In genomic region chr19:3721131-3721899, GRCh38 we compare ENCODE assay signal across 8 cellular contexts. TPM values are rescaled to one million over a fixed set of nuclear protein-coding genes. Genes with fewer than 3 reads are reported as not detected.
DNase-seq lines count a peak whose midpoint lies in the region; ATAC-seq, FAIRE-seq and TF ChIP-seq lines count a peak whose summit lies in the region.

No MANE protein-coding gene starts in this region.

- H3K9me3 ChIP-seq in AG04450 (ENCODE audit: control insufficient read depth, insufficient read depth, low read length), result peaks cover 7% of the 10 kb centered on the region; the same call in 1 of the 2 replicates
- no peaks in the 10 kb centered on the region for H3K9me3 ChIP-seq in HepG2 (ENCODE audit: low read length)

- no TSS peak for BruUV-seq in HepG2 (replicated peaks; lab: Mats Ljungman, UMichigan)

- ATAC-seq in HepG2 (peak; percentile 65), GM21825 (IDR thresholded peaks at IDR 0.05; ENCODE audit: unreplicated experiment) (no peak)

- WGBS in HepG2 (ENCODE audit: low lambda C conversion rate), result 81% methylated on average over 13 of the region's 47 CpGs

- in situ Hi-C loops in HepG2 (cut with HindIII; ENCODE audit: extremely low pct_ligation_motif_present, low pct_unique_long_range_greater_than_20kb), result no loop called here

- TF ChIP-seq CTCF in AG04450 (IDR thresholded peaks at IDR 0.05; ENCODE audit: low read depth, low read length), result no peak
- TF ChIP-seq CTCF in HepG2 (CRISPR knock-in tag; IDR thresholded peaks at IDR 0.05), result peak; percentile 28

- POLR2A ChIA-PET in AG04450 (lab: Yijun Ruan, JAX) (no interaction called here), HepG2 (lab: Yijun Ruan, JAX) (no interaction called here)

- H3K36me3 ChIP-seq in HepG2 (replicated peaks in 1 of 2; ENCODE audit: control insufficient read depth in 1 of 2, insufficient read depth in 2 of 2, low read length in 2 of 2), result no peaks in the 10 kb centered on the region

- TF ChIP-seq POLR2A in H54 (IDR thresholded peaks at IDR 0.05; ENCODE audit: low read depth, low read length) (no peak), HepG2 (IDR thresholded peaks at IDR 0.05; ENCODE audit: insufficient read depth in 1 of 2, low read depth in 2 of 2, low read length in 2 of 2) (no peak)

- no peaks in the 10 kb centered on the region for H4K20me1 ChIP-seq in HepG2 (ENCODE audit: insufficient read depth, low read length)

- no peak overlapping the region for H3K9ac ChIP-seq in HepG2 (ENCODE audit: insufficient read depth, low read depth, low read length)

- intact Hi-C loops in HepG2 (cut with micrococcal nuclease; ENCODE audit: unreplicated experiment), result no loop called here

- no peak overlapping the region for H2AFZ ChIP-seq in HepG2 (ENCODE audit: low read length)

- no peaks in the 10 kb centered on the region for H3K79me2 ChIP-seq in HepG2 (ENCODE audit: insufficient read depth, low read length)

- no peak for TF ChIP-seq RAD21 in HepG2 (CRISPR knock-in tag; IDR thresholded peaks at IDR 0.05)

- FAIRE-seq in H54 (lab: Jason Lieb, UNC), result no peak
- FAIRE-seq in HepG2 (lab: Jason Lieb, UNC), result no peak

- DNase-seq in AG04450 (ENCODE audit: low read depth, low spot score) (peak; percentile 44), H54 (ENCODE audit: insufficient read length, low spot score) (peak; percentile 83), NCI-H460 (ENCODE audit: extremely low read depth, low read depth) (peak; percentile 64), dedifferentiated amniotic fluid mesenchymal stem cell (ENCODE audit: extremely low spot score) (peak; percentile 62), HepG2 (ENCODE audit: low spot score) (peak; percentile 59)
- DNase-seq in activated CD4-positive, alpha-beta T cell treated with anti-CD3 and anti-CD28 coated beads, Interleukin-2, amount 50 U/mL, for 4 hours, result peak; percentile 88 to 91
- peak; percentile 87 to 88 for DNase-seq in stimulated activated CD4-positive, alpha-beta T cell treated with anti-CD3 and anti-CD28 coated beads, Interleukin-4, amount 100 ng/mL, for 48 hours (ENCODE audit: low read depth in 2 of 2)

- H3K4me3 ChIP-seq in AG04450 (ENCODE audit: low read depth, low read length) (no peak overlapping the region), HepG2 (replicated peaks in 1 of 3; ENCODE audit: insufficient read depth in 1 of 3, low read depth in 2 of 3, low read length in 3 of 3) (no peak overlapping the region)

- CTCF ChIA-PET in AG04450 (lab: Charles Lee) (interaction anchor here (0.7 kb wide), 1 partner anchor 209 kb away, joined by 7 read pairs; no protein-coding TSS in a partner anchor), HepG2 (lab: Yijun Ruan, JAX; ENCODE audit: low intra/inter-chr PET ratio, low total read pairs) (no interaction called here)

- no peak overlapping the region; the same call in 1 of the 2 replicates for H3K4me2 ChIP-seq in HepG2 (ENCODE audit: low read depth, low read length)

- peaks cover 30% of the 10 kb centered on the region for H3K4me1 ChIP-seq in HepG2 (ENCODE audit: insufficient read depth, low read length)

- TF ChIP-seq EP300 in HepG2 (IDR thresholded peaks at IDR 0.05; ENCODE audit: low read depth in 2 of 2, low read length in 2 of 2) (peak in 1 of 2 experiments; percentile 25; a peak in 1 of 4 replicates), HepG2 (CRISPR knock-in tag; IDR thresholded peaks at IDR 0.05; ENCODE audit: borderline replicate concordance) (no peak)

- H3K27ac ChIP-seq in AG04450 (ENCODE audit: low read depth, low read length) (no peak overlapping the region), HepG2 (ENCODE audit: extremely low read length, insufficient read depth, low read length) (no peak overlapping the region)

- H3K27me3 ChIP-seq in AG04450 (ENCODE audit: control insufficient read depth, insufficient read depth, low read length) (peaks cover 27% of the 10 kb centered on the region), HepG2 (ENCODE audit: control insufficient read depth in 1 of 2, insufficient read depth in 2 of 2, low read length in 2 of 2) (no peaks in the 10 kb centered on the region; a peak in 1 of 5 replicates)

RNA-seq across cellular contexts. Expression of gene TJP3, which starts 13.1 kb away (rescaled TPM):
- polyA plus RNA-seq in AG04450 (2011; rRNA removed) (not detected in 2 replicates), HepG2 (2011; rRNA removed) (2.3 and 3.3 TPM in 2 replicates)
- not detected in 2 replicates for polyA minus RNA-seq in AG04450 (2011; rRNA and poly(A)+ RNA removed)
- 0.69 and 0.98 TPM in 2 replicates for total RNA-seq in NCI-H460 (2014; rRNA removed; shearing (Covaris generic))
- polyA plus RNA-seq in NCI-H460 (2014; cell fraction: nucleus; rRNA removed), result 0.71 and 0.91 TPM in 2 replicates
- 20.6 and 21.5 TPM in 2 replicates for total RNA-seq in HepG2 (2016; rRNA removed; fragmentation: Illumina TruSeq; extraction: Trizol)
- total RNA-seq in HepG2 (2016; cell fraction: cytosol; rRNA removed; fragmentation: Illumina TruSeq; extraction: Trizol; ENCODE audit: low read depth), result 4.8 and 6.1 TPM in 2 replicates
- total RNA-seq in HepG2 (2016; cell fraction: insoluble cytoplasmic fraction; rRNA removed; fragmentation: Illumina TruSeq; extraction: Trizol), result 12.8 and 26.0 TPM in 2 replicates
- 6.5 and 7.3 TPM in 2 replicates for total RNA-seq in HepG2 (2016; cell fraction: membrane; rRNA removed; fragmentation: Illumina TruSeq; extraction: Trizol)
- total RNA-seq in HepG2 (2016; cell fraction: nucleus; rRNA removed; fragmentation: Illumina TruSeq; extraction: Trizol), result 21.9 and 26.6 TPM in 2 replicates
- 0.60 and 0.95 TPM in 2 replicates for polyA plus RNA-seq in HepG2 (2011; cell fraction: cytosol; rRNA removed)
- polyA plus RNA-seq in HepG2 (2011; cell fraction: nucleus; rRNA removed), result 7.0 and 7.9 TPM in 2 replicates
- 5.3 and 9.8 TPM in 2 replicates for polyA plus RNA-seq in HepG2 (2012)
- polyA plus RNA-seq in HepG2 (2016; cell fraction: cytosol; fragmentation: Illumina TruSeq; extraction: Trizol; ENCODE audit: low read depth), result 1.8 and 2.4 TPM in 2 replicates
- polyA plus RNA-seq in HepG2 (2016; cell fraction: insoluble cytoplasmic fraction; fragmentation: Illumina TruSeq; extraction: Trizol; ENCODE audit: low read depth), result 14.4 and 15.0 TPM in 2 replicates
- polyA plus RNA-seq in HepG2 (2016; cell fraction: membrane; fragmentation: Illumina TruSeq; extraction: Trizol; ENCODE audit: low read depth), result 3.0 and 3.4 TPM in 2 replicates
- polyA plus RNA-seq in HepG2 (2016; cell fraction: nucleus; fragmentation: Illumina TruSeq; extraction: Trizol; ENCODE audit: insufficient read depth, low read depth), result 30.0 and 33.5 TPM in 2 replicates
- 4.2 and 4.7 TPM in 2 replicates for polyA minus RNA-seq in HepG2 (2011; rRNA and poly(A)+ RNA removed; ENCODE audit: low replicate concordance)
- polyA minus RNA-seq in HepG2 (2011; cell fraction: cytosol; rRNA and poly(A)+ RNA removed), result 4.5 and 6.3 TPM in 2 replicates
- 3.5 and 6.6 TPM in 2 replicates for polyA minus RNA-seq in HepG2 (2011; cell fraction: nucleus; rRNA and poly(A)+ RNA removed)

RNA-seq across cellular contexts. Expression of gene PIP5K1C, which starts 21.0 kb away (rescaled TPM):
- polyA plus RNA-seq in AG04450 (2011; rRNA removed) (10.3 and 17.2 TPM in 2 replicates), HepG2 (2011; rRNA removed) (3.6 and 4.8 TPM in 2 replicates)
- polyA minus RNA-seq in AG04450 (2011; rRNA and poly(A)+ RNA removed), result 30.0 and 51.9 TPM in 2 replicates
- 6.2 and 6.8 TPM in 2 replicates for total RNA-seq in NCI-H460 (2014; rRNA removed; shearing (Covaris generic))
- 4.7 and 5.3 TPM in 2 replicates for polyA plus RNA-seq in NCI-H460 (2014; cell fraction: nucleus; rRNA removed)
- total RNA-seq in HepG2 (2016; rRNA removed; fragmentation: Illumina TruSeq; extraction: Trizol), result 4.3 and 5.2 TPM in 2 replicates
- total RNA-seq in HepG2 (2016; cell fraction: cytosol; rRNA removed; fragmentation: Illumina TruSeq; extraction: Trizol; ENCODE audit: low read depth), result 7.1 TPM in 2 replicates
- total RNA-seq in HepG2 (2016; cell fraction: insoluble cytoplasmic fraction; rRNA removed; fragmentation: Illumina TruSeq; extraction: Trizol), result 3.5 and 4.4 TPM in 2 replicates
- total RNA-seq in HepG2 (2016; cell fraction: membrane; rRNA removed; fragmentation: Illumina TruSeq; extraction: Trizol), result 6.2 and 6.4 TPM in 2 replicates
- 3.7 and 4.3 TPM in 2 replicates for total RNA-seq in HepG2 (2016; cell fraction: nucleus; rRNA removed; fragmentation: Illumina TruSeq; extraction: Trizol)
- 1.9 and 2.3 TPM in 2 replicates for polyA plus RNA-seq in HepG2 (2011; cell fraction: cytosol; rRNA removed)
- polyA plus RNA-seq in HepG2 (2011; cell fraction: nucleus; rRNA removed), result 11.5 and 14.0 TPM in 2 replicates
- polyA plus RNA-seq in HepG2 (2012), result 6.4 and 8.6 TPM in 2 replicates
- polyA plus RNA-seq in HepG2 (2016; cell fraction: cytosol; fragmentation: Illumina TruSeq; extraction: Trizol; ENCODE audit: low read depth), result 0.99 and 1.0 TPM in 2 replicates
- 6.8 and 10.5 TPM in 2 replicates for polyA plus RNA-seq in HepG2 (2016; cell fraction: insoluble cytoplasmic fraction; fragmentation: Illumina TruSeq; extraction: Trizol; ENCODE audit: low read depth)
- 4.0 and 4.6 TPM in 2 replicates for polyA plus RNA-seq in HepG2 (2016; cell fraction: membrane; fragmentation: Illumina TruSeq; extraction: Trizol; ENCODE audit: low read depth)
- 16.9 and 17.1 TPM in 2 replicates for polyA plus RNA-seq in HepG2 (2016; cell fraction: nucleus; fragmentation: Illumina TruSeq; extraction: Trizol; ENCODE audit: insufficient read depth, low read depth)
- 21.9 and 27.3 TPM in 2 replicates for polyA minus RNA-seq in HepG2 (2011; rRNA and poly(A)+ RNA removed; ENCODE audit: low replicate concordance)
- polyA minus RNA-seq in HepG2 (2011; cell fraction: cytosol; rRNA and poly(A)+ RNA removed), result 6.3 and 12.3 TPM in 2 replicates
- polyA minus RNA-seq in HepG2 (2011; cell fraction: nucleus; rRNA and poly(A)+ RNA removed), result 5.9 and 6.3 TPM in 2 replicates

RNA-seq across cellular contexts. Expression of gene APBA3, which starts 40.2 kb away (rescaled TPM):
- polyA plus RNA-seq in AG04450 (2011; rRNA removed), result 5.4 and 9.9 TPM in 2 replicates
- 6.3 and 7.2 TPM in 2 replicates for polyA minus RNA-seq in AG04450 (2011; rRNA and poly(A)+ RNA removed)
- 12.9 and 16.4 TPM in 2 replicates for total RNA-seq in NCI-H460 (2014; rRNA removed; shearing (Covaris generic))
- 46.5 and 49.2 TPM in 2 replicates for polyA plus RNA-seq in NCI-H460 (2014; cell fraction: nucleus; rRNA removed)
- 12.9 and 14.3 TPM in 2 replicates for total RNA-seq in HepG2 (2016; rRNA removed; fragmentation: Illumina TruSeq; extraction: Trizol)
- total RNA-seq in HepG2 (2016; cell fraction: cytosol; rRNA removed; fragmentation: Illumina TruSeq; extraction: Trizol; ENCODE audit: low read depth), result 5.4 and 8.4 TPM in 2 replicates
- total RNA-seq in HepG2 (2016; cell fraction: insoluble cytoplasmic fraction; rRNA removed; fragmentation: Illumina TruSeq; extraction: Trizol), result 12.1 and 15.3 TPM in 2 replicates
- 9.8 and 12.8 TPM in 2 replicates for total RNA-seq in HepG2 (2016; cell fraction: membrane; rRNA removed; fragmentation: Illumina TruSeq; extraction: Trizol)
- 10.6 and 14.8 TPM in 2 replicates for total RNA-seq in HepG2 (2016; cell fraction: nucleus; rRNA removed; fragmentation: Illumina TruSeq; extraction: Trizol)
- 14.2 and 18.7 TPM in 2 replicates for polyA plus RNA-seq in HepG2 (2011; rRNA removed)
- 6.1 and 12.7 TPM in 2 replicates for polyA plus RNA-seq in HepG2 (2011; cell fraction: cytosol; rRNA removed)
- polyA plus RNA-seq in HepG2 (2011; cell fraction: nucleus; rRNA removed), result 76.0 and 85.8 TPM in 2 replicates
- polyA plus RNA-seq in HepG2 (2012), result 6.8 and 9.1 TPM in 2 replicates
- polyA plus RNA-seq in HepG2 (2016; cell fraction: cytosol; fragmentation: Illumina TruSeq; extraction: Trizol; ENCODE audit: low read depth), result 2.7 and 3.6 TPM in 2 replicates
- polyA plus RNA-seq in HepG2 (2016; cell fraction: insoluble cytoplasmic fraction; fragmentation: Illumina TruSeq; extraction: Trizol; ENCODE audit: low read depth), result 9.5 and 10.3 TPM in 2 replicates
- polyA plus RNA-seq in HepG2 (2016; cell fraction: membrane; fragmentation: Illumina TruSeq; extraction: Trizol; ENCODE audit: low read depth), result 6.0 and 6.1 TPM in 2 replicates
- polyA plus RNA-seq in HepG2 (2016; cell fraction: nucleus; fragmentation: Illumina TruSeq; extraction: Trizol; ENCODE audit: insufficient read depth, low read depth), result 28.0 and 28.5 TPM in 2 replicates
- 14.2 and 22.9 TPM in 2 replicates for polyA minus RNA-seq in HepG2 (2011; rRNA and poly(A)+ RNA removed; ENCODE audit: low replicate concordance)
- 7.5 and 7.9 TPM in 2 replicates for polyA minus RNA-seq in HepG2 (2011; cell fraction: cytosol; rRNA and poly(A)+ RNA removed)
- 15.3 and 18.5 TPM in 2 replicates for polyA minus RNA-seq in HepG2 (2011; cell fraction: nucleus; rRNA and poly(A)+ RNA removed)

RNA-seq across cellular contexts. Expression of gene MRPL54, which starts 41.2 kb away (rescaled TPM):
- polyA plus RNA-seq in AG04450 (2011; rRNA removed) (31.2 and 36.9 TPM in 2 replicates), HepG2 (2011; rRNA removed) (36.8 and 37.2 TPM in 2 replicates)
- polyA minus RNA-seq in AG04450 (2011; rRNA and poly(A)+ RNA removed), result 8.2 and 9.8 TPM in 2 replicates
- 35.8 and 40.8 TPM in 2 replicates for total RNA-seq in NCI-H460 (2014; rRNA removed; shearing (Covaris generic))
- 33.9 and 40.5 TPM in 2 replicates for polyA plus RNA-seq in NCI-H460 (2014; cell fraction: nucleus; rRNA removed)
- total RNA-seq in HepG2 (2016; rRNA removed; fragmentation: Illumina TruSeq; extraction: Trizol), result 66.9 and 85.6 TPM in 2 replicates
- total RNA-seq in HepG2 (2016; cell fraction: cytosol; rRNA removed; fragmentation: Illumina TruSeq; extraction: Trizol; ENCODE audit: low read depth), result 36.4 and 42.5 TPM in 2 replicates
- total RNA-seq in HepG2 (2016; cell fraction: insoluble cytoplasmic fraction; rRNA removed; fragmentation: Illumina TruSeq; extraction: Trizol), result 71.3 and 95.8 TPM in 2 replicates
- total RNA-seq in HepG2 (2016; cell fraction: membrane; rRNA removed; fragmentation: Illumina TruSeq; extraction: Trizol), result 34.6 and 39.3 TPM in 2 replicates
- total RNA-seq in HepG2 (2016; cell fraction: nucleus; rRNA removed; fragmentation: Illumina TruSeq; extraction: Trizol), result 17.6 and 22.0 TPM in 2 replicates
- polyA plus RNA-seq in HepG2 (2011; cell fraction: cytosol; rRNA removed), result 49.6 and 71.2 TPM in 2 replicates
- 14.2 and 18.6 TPM in 2 replicates for polyA plus RNA-seq in HepG2 (2011; cell fraction: nucleus; rRNA removed)
- polyA plus RNA-seq in HepG2 (2012), result 22.5 and 27.7 TPM in 2 replicates
- polyA plus RNA-seq in HepG2 (2016; cell fraction: cytosol; fragmentation: Illumina TruSeq; extraction: Trizol; ENCODE audit: low read depth), result 36.7 and 39.3 TPM in 2 replicates
- polyA plus RNA-seq in HepG2 (2016; cell fraction: insoluble cytoplasmic fraction; fragmentation: Illumina TruSeq; extraction: Trizol; ENCODE audit: low read depth), result 81.5 and 84.4 TPM in 2 replicates
- 25.3 and 29.3 TPM in 2 replicates for polyA plus RNA-seq in HepG2 (2016; cell fraction: membrane; fragmentation: Illumina TruSeq; extraction: Trizol; ENCODE audit: low read depth)
- polyA plus RNA-seq in HepG2 (2016; cell fraction: nucleus; fragmentation: Illumina TruSeq; extraction: Trizol; ENCODE audit: insufficient read depth, low read depth), result 29.4 and 38.4 TPM in 2 replicates
- 6.8 and 14.7 TPM in 2 replicates for polyA minus RNA-seq in HepG2 (2011; rRNA and poly(A)+ RNA removed; ENCODE audit: low replicate concordance)
- polyA minus RNA-seq in HepG2 (2011; cell fraction: cytosol; rRNA and poly(A)+ RNA removed), result 6.7 and 10.6 TPM in 2 replicates
- 4.5 and 6.2 TPM in 2 replicates for polyA minus RNA-seq in HepG2 (2011; cell fraction: nucleus; rRNA and poly(A)+ RNA removed)

RNA-seq across cellular contexts. Expression of gene RAX2, which starts 50.7 kb away (rescaled TPM):
- polyA plus RNA-seq in AG04450 (2011; rRNA removed), result not detected in 2 replicates
- polyA minus RNA-seq in AG04450 (2011; rRNA and poly(A)+ RNA removed), result not detected in 2 replicates
- total RNA-seq in NCI-H460 (2014; rRNA removed; shearing (Covaris generic)), result not detected in 2 replicates
- polyA plus RNA-seq in NCI-H460 (2014; cell fraction: nucleus; rRNA removed), result not detected in 2 replicates
- total RNA-seq in HepG2 (2016; rRNA removed; fragmentation: Illumina TruSeq; extraction: Trizol), result not detected in 2 replicates
- total RNA-seq in HepG2 (2016; cell fraction: cytosol; rRNA removed; fragmentation: Illumina TruSeq; extraction: Trizol; ENCODE audit: low read depth), result not detected in 2 replicates
- not detected in 2 replicates for total RNA-seq in HepG2 (2016; cell fraction: insoluble cytoplasmic fraction; rRNA removed; fragmentation: Illumina TruSeq; extraction: Trizol)
- not detected in 2 replicates for total RNA-seq in HepG2 (2016; cell fraction: membrane; rRNA removed; fragmentation: Illumina TruSeq; extraction: Trizol)
- total RNA-seq in HepG2 (2016; cell fraction: nucleus; rRNA removed; fragmentation: Illumina TruSeq; extraction: Trizol), result not detected in 2 replicates
- not detected in 2 replicates for polyA plus RNA-seq in HepG2 (2011; rRNA removed)
- not detected in 2 replicates for polyA plus RNA-seq in HepG2 (2011; cell fraction: cytosol; rRNA removed)
- polyA plus RNA-seq in HepG2 (2011; cell fraction: nucleus; rRNA removed), result not detected in 2 replicates
- polyA plus RNA-seq in HepG2 (2012), result not detected in 2 replicates
- polyA plus RNA-seq in HepG2 (2016; cell fraction: cytosol; fragmentation: Illumina TruSeq; extraction: Trizol; ENCODE audit: low read depth), result not detected in 2 replicates
- not detected in 2 replicates for polyA plus RNA-seq in HepG2 (2016; cell fraction: insoluble cytoplasmic fraction; fragmentation: Illumina TruSeq; extraction: Trizol; ENCODE audit: low read depth)
- not detected in 2 replicates for polyA plus RNA-seq in HepG2 (2016; cell fraction: membrane; fragmentation: Illumina TruSeq; extraction: Trizol; ENCODE audit: low read depth)
- not detected in 2 replicates for polyA plus RNA-seq in HepG2 (2016; cell fraction: nucleus; fragmentation: Illumina TruSeq; extraction: Trizol; ENCODE audit: insufficient read depth, low read depth)
- not detected in 2 replicates for polyA minus RNA-seq in HepG2 (2011; rRNA and poly(A)+ RNA removed; ENCODE audit: low replicate concordance)
- polyA minus RNA-seq in HepG2 (2011; cell fraction: cytosol; rRNA and poly(A)+ RNA removed), result not detected in 2 replicates
- not detected in 2 replicates for polyA minus RNA-seq in HepG2 (2011; cell fraction: nucleus; rRNA and poly(A)+ RNA removed)
